ENCODE assay signal across 16 cellular contexts in genomic region chr9:37917801-37918664, GRCh38. TPM values are rescaled to one million over a fixed set of nuclear protein-coding genes. Genes with fewer than 3 reads are reported as not detected.
DNase-seq lines count a peak whose midpoint lies in the region; ATAC-seq, FAIRE-seq and TF ChIP-seq lines count a peak whose summit lies in the region.
"Had no signal": no experiment of that assay in that cellular context is flagged by ENCODE, and none has a peak within 500 bp of the region (broad histone marks: within the 10 kb centered on the region; RNA-seq: fewer than 3 reads in every experiment).

No MANE protein-coding gene starts in this region.

- H3K4me1 ChIP-seq in parathyroid adenoma = no peaks in the 10 kb centered on the region
- peaks cover 3% of the 10 kb centered on the region for H3K4me1 ChIP-seq in GM23338 (ENCODE audit: insufficient read depth)

- FAIRE-seq in urothelium cell line (lab: Jason Lieb, UNC) (peak; percentile 73), GM12892 (lab: Jason Lieb, UNC) (no peak)

- H3K36me3 Mint-ChIP-seq in natural killer cell (no peaks in the 10 kb centered on the region), GM23338 (ENCODE audit: low read depth) (no peaks in the 10 kb centered on the region; the same call in 2 of the 3 replicates)
- no peaks in the 10 kb centered on the region for H3K36me3 Mint-ChIP-seq in natural killer cell treated with Interleukin-12 subunit alpha and Interleukin-12 subunit beta and Interleukin-15 and Interleukin-18, amount 100 ng/mL, for 72 hours
- H3K36me3 Mint-ChIP-seq: activated naive CD8-positive, alpha-beta T cell treated with anti-CD3 and anti-CD28 coated beads for 36 hours had no signal

- H3K27me3 ChIP-seq in layer of hippocampus (ENCODE audit: control insufficient read depth, insufficient read depth, low read length) = no peaks in the 10 kb centered on the region
- no peaks in the 10 kb centered on the region for H3K27me3 ChIP-seq in parathyroid adenoma (ENCODE audit: control insufficient read depth, insufficient read depth, low read length)
- no peaks in the 10 kb centered on the region for H3K27me3 ChIP-seq in GM23338 (ENCODE audit: insufficient read depth)

- H3F3A ChIP-seq in GM23338 (replicated peaks; ENCODE audit: low read depth) = no peaks in the 10 kb centered on the region

- H3K9me2 ChIP-seq in GM23338 (ENCODE audit: insufficient read depth) = no peaks in the 10 kb centered on the region

- H3K9me3 Mint-ChIP-seq in natural killer cell (no peaks in the 10 kb centered on the region), GM23338 (no peaks in the 10 kb centered on the region)
- no peaks in the 10 kb centered on the region for H3K9me3 Mint-ChIP-seq in natural killer cell treated with Interleukin-12 subunit alpha and Interleukin-12 subunit beta and Interleukin-15 and Interleukin-18, amount 100 ng/mL, for 72 hours
- H3K9me3 Mint-ChIP-seq: activated CD4-positive, alpha-beta T cell treated with anti-CD3 and anti-CD28 coated beads, Interleukin-2, amount 10 ng/mL, durations not matched to agents 7 days and 5 days; activated naive CD8-positive, alpha-beta T cell treated with anti-CD3 and anti-CD28 coated beads for 36 hours; central memory CD8-positive, alpha-beta T cell; endodermal cell had no signal

- H3K4me2 ChIP-seq in parathyroid adenoma (ENCODE audit: low read length) (no peak overlapping the region), GM23338 (no peak overlapping the region)

- H3K36me3 ChIP-seq in parathyroid adenoma (ENCODE audit: control insufficient read depth, insufficient read depth, low read length) (no peaks in the 10 kb centered on the region), GM23338 (ENCODE audit: insufficient read depth) (no peaks in the 10 kb centered on the region)

- no peak for DNase-seq in natural killer cell
- DNase-seq in natural killer cell treated with Interleukin-12 subunit alpha and Interleukin-12 subunit beta and Interleukin-15 and Interleukin-18, amount 100 ng/mL, for 72 hours (ENCODE audit: low spot score) = no peak
- no peak for DNase-seq in urothelium cell line (ENCODE audit: low spot score)
- no peak for DNase-seq in activated naive CD4-positive, alpha-beta T cell (lab: John Stamatoyannopoulos, UW)
- no peak for DNase-seq in GM12892 (ENCODE audit: insufficient read length)
- DNase-seq in GM23338 (ENCODE audit: low spot score) = no peak
- DNase-seq: activated CD4-positive, alpha-beta T cell treated with anti-CD3 and anti-CD28 coated beads, Interleukin-2, amount 10 ng/mL, durations not matched to agents 7 days and 5 days; activated naive CD8-positive, alpha-beta T cell treated with anti-CD3 and anti-CD28 coated beads for 36 hours; NCI-H2081; NCI-H524; occipital lobe; stimulated activated naive CD4-positive, alpha-beta T cell had no signal

- H4K20me1 ChIP-seq in GM23338 (replicated peaks; ENCODE audit: insufficient read depth) = no peaks in the 10 kb centered on the region

- H3K4me3 Mint-ChIP-seq in natural killer cell = peak overlapping the region; percentile 25
- H3K4me3 Mint-ChIP-seq in natural killer cell treated with Interleukin-12 subunit alpha and Interleukin-12 subunit beta and Interleukin-15 and Interleukin-18, amount 100 ng/mL, for 72 hours = no peak overlapping the region
- no peak overlapping the region for H3K4me3 Mint-ChIP-seq in GM23338
- H3K4me3 Mint-ChIP-seq: activated CD4-positive, alpha-beta T cell treated with anti-CD3 and anti-CD28 coated beads, Interleukin-2, amount 10 ng/mL, durations not matched to agents 7 days and 5 days; activated naive CD8-positive, alpha-beta T cell treated with anti-CD3 and anti-CD28 coated beads for 36 hours; central memory CD8-positive, alpha-beta T cell; endodermal cell had no signal

- peak overlapping the region; percentile 37 to 67 for H3K27ac Mint-ChIP-seq in natural killer cell
- H3K27ac Mint-ChIP-seq in natural killer cell treated with Interleukin-12 subunit alpha and Interleukin-12 subunit beta and Interleukin-15 and Interleukin-18, amount 100 ng/mL, for 72 hours = no peak overlapping the region
- no peak overlapping the region for H3K27ac Mint-ChIP-seq in GM23338
- H3K27ac Mint-ChIP-seq: activated CD4-positive, alpha-beta T cell treated with anti-CD3 and anti-CD28 coated beads, Interleukin-2, amount 10 ng/mL, durations not matched to agents 7 days and 5 days; activated naive CD8-positive, alpha-beta T cell treated with anti-CD3 and anti-CD28 coated beads for 36 hours; endodermal cell had no signal

- H2AFZ ChIP-seq in parathyroid adenoma (no peak overlapping the region), GM23338 (no peak overlapping the region)

- H3K27me3 Mint-ChIP-seq in natural killer cell (ENCODE audit: low read depth in 2 of 2) (no peaks in the 10 kb centered on the region), GM23338 (ENCODE audit: insufficient read depth, low read depth, poor library complexity) (peaks cover 12% of the 10 kb centered on the region)
- no peaks in the 10 kb centered on the region for H3K27me3 Mint-ChIP-seq in natural killer cell treated with Interleukin-12 subunit alpha and Interleukin-12 subunit beta and Interleukin-15 and Interleukin-18, amount 100 ng/mL, for 72 hours
- H3K27me3 Mint-ChIP-seq: activated CD4-positive, alpha-beta T cell treated with anti-CD3 and anti-CD28 coated beads, Interleukin-2, amount 10 ng/mL, durations not matched to agents 7 days and 5 days; activated naive CD8-positive, alpha-beta T cell treated with anti-CD3 and anti-CD28 coated beads for 36 hours had no signal

- no peak overlapping the region for H3K4me3 ChIP-seq in parathyroid adenoma (ENCODE audit: low read depth, low read length)
- H3K4me3 ChIP-seq in GM23338 = no peak overlapping the region

- no peak for TF ChIP-seq POLR2A in GM12892 (IDR thresholded peaks at IDR 0.05; ENCODE audit: low read depth, low read length)

- H3K79me2 ChIP-seq in parathyroid adenoma (no peaks in the 10 kb centered on the region), GM23338 (replicated peaks; ENCODE audit: insufficient read depth) (no peaks in the 10 kb centered on the region)

- no peaks in the 10 kb centered on the region for H3K9me3 ChIP-seq in parathyroid adenoma (ENCODE audit: control insufficient read depth, low read length)

- H3K4me1 Mint-ChIP-seq in natural killer cell (peaks cover 24 to 34% of the 10 kb centered on the region in 2 donors), GM23338 (peaks cover 35% of the 10 kb centered on the region)
- H3K4me1 Mint-ChIP-seq in natural killer cell treated with Interleukin-12 subunit alpha and Interleukin-12 subunit beta and Interleukin-15 and Interleukin-18, amount 100 ng/mL, for 72 hours (ENCODE audit: low read depth in 2 of 2) = peaks cover 22 to 23% of the 10 kb centered on the region in 2 donors
- H3K4me1 Mint-ChIP-seq: activated CD4-positive, alpha-beta T cell treated with anti-CD3 and anti-CD28 coated beads, Interleukin-2, amount 10 ng/mL, durations not matched to agents 7 days and 5 days; activated naive CD8-positive, alpha-beta T cell treated with anti-CD3 and anti-CD28 coated beads for 36 hours had no signal

- H3K27ac ChIP-seq in layer of hippocampus (ENCODE audit: low read depth, low read length) (peak overlapping the region; percentile 58), parathyroid adenoma (peak overlapping the region; percentile 57), GM23338 (ENCODE audit: low read depth) (no peak overlapping the region)

- ATAC-seq in natural killer cell = no peak
- ATAC-seq in natural killer cell treated with Interleukin-12 subunit alpha and Interleukin-12 subunit beta and Interleukin-15 and Interleukin-18, amount 100 ng/mL, for 72 hours = no peak
- ATAC-seq in GM23338 = no peak

- no peak overlapping the region for H3K9ac ChIP-seq in parathyroid adenoma

- TF ChIP-seq CTCF in natural killer cell (IDR thresholded peaks at IDR 0.05) = no peak
- TF ChIP-seq CTCF in parathyroid adenoma (IDR thresholded peaks at IDR 0.05) = no peak
- TF ChIP-seq CTCF in GM23338 (conservative IDR thresholded peaks at IDR 0.05; ENCODE audit: low read depth in 2 of 2) = no peak

- intact Hi-C loops in natural killer cell (cut with micrococcal nuclease) = no loop called here

RNA-seq across cellular contexts. Expression of gene SLC25A51, which starts 14.1 kb away (rescaled TPM):
- 10 to 100 TPM; 22.2 to 35.4 (median 33.7) TPM for total RNA-seq in natural killer cell
- 10 to 100 TPM; 28.7 to 34.7 TPM for total RNA-seq in natural killer cell treated with Interleukin-12 subunit alpha and Interleukin-12 subunit beta and Interleukin-15 and Interleukin-18, amount 100 ng/mL, for 72 hours
- polyA plus RNA-seq in GM12892 (2012; ENCODE audit: missing spikeins) = 10.7 TPM
- total RNA-seq in GM23338 (2014; rRNA removed; shearing (Covaris generic)) = 16.8 and 22.0 TPM in 2 replicates
- 5.3 and 5.8 TPM in 2 replicates for polyA plus RNA-seq in GM23338 (2016; fragmentation: Nextera tagmentation; extraction: Ambion mirVana)

Comparison
In these comparisons a context has a peak if more than half of its experiments do, and no peak if none do; other contexts are left out.
1. H3K27ac Mint-ChIP-seq: peak in natural killer cell (2 of 2); none in natural killer cell treated with Interleukin-12 subunit alpha and Interleukin-12 subunit beta and Interleukin-15 and Interleukin-18, amount 100 ng/mL, for 72 hours (0 of 2) and GM23338 (single experiment).